22 cellular contexts compared by ENCODE assay signal in the genomic region with DNA sequence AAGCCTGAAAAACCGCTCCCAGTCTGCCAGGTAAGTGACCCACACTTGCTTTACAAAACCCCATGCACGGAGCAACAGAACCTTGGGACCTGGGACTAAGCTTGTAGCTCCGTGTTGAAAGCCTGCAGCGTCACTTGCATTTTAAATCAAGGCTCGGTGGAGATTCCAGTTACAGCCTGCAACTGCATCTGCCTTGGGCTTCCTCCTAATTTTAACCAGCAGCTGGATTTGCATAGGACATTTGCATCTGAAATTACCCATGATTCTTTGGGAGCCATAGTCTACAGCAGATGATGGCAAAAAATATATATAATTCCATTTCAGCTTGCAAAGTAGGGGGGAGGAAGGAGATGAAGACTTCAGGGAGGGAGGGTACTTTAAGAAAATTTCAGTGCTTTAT.
DNase-seq lines count a peak whose midpoint lies in the region; TF ChIP-seq lines count a peak whose summit lies in the region.
"Had no signal": no experiment of that assay in that cellular context is flagged by ENCODE, and none has a peak within 500 bp of the region (broad histone marks: within the 10 kb centered on the region; RNA-seq: fewer than 3 reads in every experiment).

No MANE protein-coding gene starts in this region.

- H3K9me3 ChIP-seq in stomach, result no peaks in the 10 kb centered on the region
- H3K9me3 ChIP-seq: A549; BE2C; BLaER1 treated with 17β-estradiol and CSF1 and Interleukin-3, amounts not matched to agents 10 nM and 100 nM; HAP-1 had no signal

- no peak for TF ChIP-seq EP300 in stomach (IDR thresholded peaks at IDR 0.05)

- H3K4me1 ChIP-seq in stomach, result no peaks in the 10 kb centered on the region
- H3K4me1 ChIP-seq: A549, BE2C, HAP-1 had no signal

- DNase-seq in H7 (peak; percentile 60), NCI-H1048 (lab: John Stamatoyannopoulos, UW) (peak; percentile 11), germinal center (ENCODE audit: low spot score) (peak; percentile 44), middle frontal gyrus (ENCODE audit: extremely low spot score, low spot score) (no peak), stomach (no peak), activated gamma-delta T cell treated with Interleukin-2 at 50 U/mL for 16 hours (no peak)
- DNase-seq: 8988T; ACHN; AML-193; BE2C; CD4-positive, alpha-beta T cell; CD8-positive, alpha-beta memory T cell; DMS 273 treated with DMSO at 0.1 percent for 48 hours; DMS79; EL; GDM1; GM23248; HFFc6 had no signal

- no peak for TF ChIP-seq CTCF in stomach (IDR thresholded peaks at IDR 0.05)

- WGBS in stomach, 5 donors, result 32 to 55% (median 47%) methylated on average over 5 of the region's 5 CpGs

- H3K27ac ChIP-seq in stomach, result no peak overlapping the region
- H3K27ac ChIP-seq: A549; BLaER1 treated with 17β-estradiol and CSF1 and Interleukin-3, amounts not matched to agents 10 nM and 100 nM; GM23248 had no signal

- H3K36me3 ChIP-seq in H7 (replicated peaks; ENCODE audit: control insufficient read depth, insufficient read depth, low read length) (no peaks in the 10 kb centered on the region), stomach (no peaks in the 10 kb centered on the region)
- H3K36me3 ChIP-seq: BE2C; BLaER1 treated with 17β-estradiol and CSF1 and Interleukin-3, amounts not matched to agents 10 nM and 100 nM; HAP-1 had no signal

- H3K27me3 ChIP-seq in H7 (ENCODE audit: control insufficient read depth, insufficient read depth, low read length) (peaks cover 6% of the 10 kb centered on the region), stomach (peaks cover 0 to 50% (median 17%) of the 10 kb centered on the region in 3 donors)
- H3K27me3 ChIP-seq: BE2C; BLaER1 treated with 17β-estradiol and CSF1 and Interleukin-3, amounts not matched to agents 10 nM and 100 nM had no signal

- TF ChIP-seq POLR2A in stomach (IDR thresholded peaks at IDR 0.05), result no peak

- H3K4me3 ChIP-seq in H7 (ENCODE audit: insufficient read depth, low read depth, low read length) (no peak overlapping the region), stomach (no peak overlapping the region)
- H3K4me3 ChIP-seq: A549; BLaER1 treated with 17β-estradiol and CSF1 and Interleukin-3, amounts not matched to agents 10 nM and 100 nM; GM12878; GM23248; HAP-1 had no signal

- intact Hi-C loops in stomach (cut with DNase I; ENCODE audit: low total_unique reads), result no loop called here

Comparison
In these comparisons a context has a peak if more than half of its experiments do, and no peak if none do; other contexts are left out.
1. DNase-seq: peak in H7 (single experiment), NCI-H1048 (single experiment) and germinal center (single experiment); none in middle frontal gyrus (single experiment), stomach (single experiment) and activated gamma-delta T cell treated with Interleukin-2 at 50 U/mL for 16 hours (single experiment).